In genomic region chr7:81161459-81162075, GRCh38 we compare ENCODE assay signal across 10 cellular contexts.
DNase-seq lines count a peak whose midpoint lies in the region; ATAC-seq and TF ChIP-seq lines count a peak whose summit lies in the region.
"Had no signal": no experiment of that assay in that cellular context is flagged by ENCODE, and none has a peak within 500 bp of the region (broad histone marks: within the 10 kb centered on the region; RNA-seq: fewer than 3 reads in every experiment).

No MANE protein-coding gene starts in this region.

- peaks cover 16% of the 10 kb centered on the region for H3K4me1 ChIP-seq in osteoblast (ENCODE audit: insufficient read depth, low read length)
- H3K4me1 ChIP-seq in body of pancreas, result peaks cover 5% of the 10 kb centered on the region
- no peaks in the 10 kb centered on the region for H3K4me1 ChIP-seq in ascending aorta
- H3K4me1 ChIP-seq: upper lobe of left lung had no signal

- H3K9me3 ChIP-seq in osteoblast (ENCODE audit: low read depth, low read length) (no peaks in the 10 kb centered on the region), body of pancreas (no peaks in the 10 kb centered on the region), ascending aorta (no peaks in the 10 kb centered on the region)
- H3K9me3 ChIP-seq: upper lobe of left lung had no signal

- H3K4me3 ChIP-seq in choroid plexus epithelial cell (ENCODE audit: low read depth, low read length) (no peak overlapping the region), osteoblast (ENCODE audit: insufficient read depth, low read length) (no peak overlapping the region), body of pancreas (no peak overlapping the region), ascending aorta (no peak overlapping the region)
- H3K4me3 ChIP-seq: upper lobe of left lung had no signal

- H3K27ac ChIP-seq in osteoblast (ENCODE audit: low read depth, low read length) (no peak overlapping the region), body of pancreas (no peak overlapping the region), ascending aorta (no peak overlapping the region)
- H3K27ac ChIP-seq: upper lobe of left lung had no signal

- 67 to 79% methylated on average over 6 of the region's 6 CpGs for WGBS in body of pancreas, 2 donors

- H3K27me3 ChIP-seq in osteoblast (ENCODE audit: insufficient read depth, low read length) (no peaks in the 10 kb centered on the region), body of pancreas (no peaks in the 10 kb centered on the region), ascending aorta (no peaks in the 10 kb centered on the region)
- H3K27me3 ChIP-seq: upper lobe of left lung had no signal

- no peaks in the 10 kb centered on the region for H4K20me1 ChIP-seq in osteoblast (ENCODE audit: insufficient read depth, low read length)

- DNase-seq in ELR (ENCODE audit: low read depth), result peak; percentile 88
- peak; percentile 81 for DNase-seq in NCI-H226
- DNase-seq in choroid plexus epithelial cell (ENCODE audit: low read depth), result peak; percentile 96
- peak; percentile 79 for DNase-seq in osteoblast (ENCODE audit: insufficient read length, low spot score, missing footprints)
- DNase-seq in body of pancreas, result no peak
- DNase-seq in ascending aorta (ENCODE audit: low spot score in 2 of 2), result no peak
- DNase-seq: nucleus accumbens had no signal

- no peak for TF ChIP-seq CTCF in choroid plexus epithelial cell (conservative IDR thresholded peaks at IDR 0.05; ENCODE audit: low read depth, low read length)
- no peak for TF ChIP-seq CTCF in osteoblast (IDR thresholded peaks at IDR 0.05; ENCODE audit: extremely low read depth, low read depth, low read length)
- TF ChIP-seq CTCF in body of pancreas (IDR thresholded peaks at IDR 0.05), result no peak
- no peak for TF ChIP-seq CTCF in ascending aorta (IDR thresholded peaks at IDR 0.05)

- no peaks in the 10 kb centered on the region for H3K79me2 ChIP-seq in osteoblast (ENCODE audit: insufficient read depth, low read length)

- intact Hi-C loops in body of pancreas (cut with DNase I), result no loop called here
- intact Hi-C loops in ascending aorta (cut with DNase I), result no loop called here

- ATAC-seq in HG03095 (IDR thresholded peaks at IDR 0.05; ENCODE audit: unreplicated experiment) (no peak), body of pancreas (no peak), GM21529 (IDR thresholded peaks at IDR 0.05; ENCODE audit: unreplicated experiment) (no peak)

- no peak for TF ChIP-seq POLR2A in body of pancreas (IDR thresholded peaks at IDR 0.05)

- H3K36me3 ChIP-seq in osteoblast (ENCODE audit: insufficient read depth, low read length) (no peaks in the 10 kb centered on the region), body of pancreas (replicated peaks in 1 of 2; ENCODE audit: insufficient read depth in 1 of 2, low read depth in 2 of 2) (no peaks in the 10 kb centered on the region), ascending aorta (no peaks in the 10 kb centered on the region)
- H3K36me3 ChIP-seq: upper lobe of left lung had no signal

- H2AFZ ChIP-seq in osteoblast (ENCODE audit: low read length), result no peak overlapping the region

- no peak overlapping the region for H3K4me2 ChIP-seq in osteoblast (ENCODE audit: insufficient read depth, low read length)

Comparison
In these comparisons a context has a peak if more than half of its experiments do, and no peak if none do; other contexts are left out.
1. DNase-seq: peak in ELR (single experiment), NCI-H226 (single experiment), choroid plexus epithelial cell (single experiment) and osteoblast (single experiment); none in body of pancreas (0 of 4) and ascending aorta (0 of 2).